In the genomic region with DNA sequence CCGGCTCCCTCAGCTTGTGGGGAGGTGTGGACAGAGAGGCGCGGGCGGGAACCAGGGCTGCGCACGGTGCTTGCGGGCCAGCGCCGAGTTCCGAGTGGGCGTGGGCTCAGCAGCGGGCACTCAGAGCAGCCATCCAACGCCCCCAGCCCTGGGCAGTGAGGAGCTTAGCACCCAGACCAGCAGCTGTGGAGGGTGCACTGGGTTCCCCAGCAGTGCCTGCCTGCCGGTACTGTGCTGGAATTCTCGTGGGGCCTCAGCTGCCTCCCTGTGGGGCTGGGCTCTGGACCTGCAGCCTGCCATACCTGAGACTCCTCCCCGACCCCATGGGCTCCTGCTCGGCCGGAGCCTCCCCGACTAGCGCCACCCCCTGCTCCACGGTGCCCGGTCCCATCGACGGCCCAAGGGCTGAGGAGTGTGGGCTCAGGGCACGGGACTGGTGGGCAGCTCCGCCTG, we compare ENCODE assay signal across 16 cellular contexts.
"Had no signal": no experiment of that assay in that cellular context is flagged by ENCODE, and none has a peak within 500 bp of the region (broad histone marks: within the 10 kb centered on the region; RNA-seq: fewer than 3 reads in every experiment).

No MANE protein-coding gene starts in this region.

- H3K36me3 ChIP-seq: esophagus squamous epithelium, gastroesophageal sphincter, neutrophil, sigmoid colon, vagina had no signal

- H3K4me3 ChIP-seq: esophagus squamous epithelium, gastroesophageal sphincter, sigmoid colon, skin epidermis, vagina had no signal

- H3K27me3 ChIP-seq: esophagus squamous epithelium, gastroesophageal sphincter, neutrophil, sigmoid colon, vagina had no signal

- H3K4me1 Mint-ChIP-seq: naive thymus-derived CD4-positive, alpha-beta T cell; nephron progenitor cell; stimulated activated naive B cell treated with anti-CD40 and anti-IgM and Interleukin-4, amounts not matched to agents 10 μg/mL and 1 μg/mL and 100 μg/mL, for 72 hours had no signal

- H3K4me3 Mint-ChIP-seq: naive thymus-derived CD4-positive, alpha-beta T cell; nephron progenitor cell; stimulated activated naive B cell treated with anti-CD40 and anti-IgM and Interleukin-4, amounts not matched to agents 10 μg/mL and 1 μg/mL and 100 μg/mL, for 72 hours had no signal

- H3K4me1 ChIP-seq: esophagus squamous epithelium, gastroesophageal sphincter, sigmoid colon, vagina had no signal

- H3K27ac ChIP-seq: esophagus squamous epithelium, gastroesophageal sphincter, neutrophil, sigmoid colon, skin epidermis, vagina had no signal

- ATAC-seq: gastroesophageal sphincter; left colon; naive thymus-derived CD4-positive, alpha-beta T cell; stimulated activated naive B cell treated with anti-CD40 and anti-IgM and Interleukin-4, amounts not matched to agents 10 μg/mL and 1 μg/mL and 100 μg/mL, for 72 hours had no signal

- H3K9me3 ChIP-seq: neutrophil, sigmoid colon, vagina had no signal

- H3K27ac Mint-ChIP-seq: naive thymus-derived CD4-positive, alpha-beta T cell; nephron progenitor cell; stimulated activated naive B cell treated with anti-CD40 and anti-IgM and Interleukin-4, amounts not matched to agents 10 μg/mL and 1 μg/mL and 100 μg/mL, for 72 hours had no signal

- H3K27me3 Mint-ChIP-seq: stimulated activated naive B cell treated with anti-CD40 and anti-IgM and Interleukin-4, amounts not matched to agents 10 μg/mL and 1 μg/mL and 100 μg/mL, for 72 hours had no signal

- DNase-seq: dermis blood vessel endothelial cell; esophagus squamous epithelium; foreskin fibroblast; left colon; mammary epithelial cell; naive thymus-derived CD4-positive, alpha-beta T cell; nephron progenitor cell; sigmoid colon; stimulated activated CD4-positive, alpha-beta T cell treated with anti-CD3 and anti-CD28 coated beads, Interleukin-12 subunit alpha, Interleukin-12 subunit beta, amount 100 ng/mL, for 4 hours; stimulated activated CD4-positive, alpha-beta T cell treated with anti-CD3 and anti-CD28 coated beads, Interleukin-4, amount 100 ng/mL, for 24 hours; stimulated activated naive B cell treated with anti-CD40 and anti-IgM and Interleukin-4, amounts not matched to agents 10 μg/mL and 1 μg/mL and 100 μg/mL, for 72 hours; trophoblast cell had no signal
